Comparison of ENCODE assay signal across 25 cellular contexts in the genomic region with DNA sequence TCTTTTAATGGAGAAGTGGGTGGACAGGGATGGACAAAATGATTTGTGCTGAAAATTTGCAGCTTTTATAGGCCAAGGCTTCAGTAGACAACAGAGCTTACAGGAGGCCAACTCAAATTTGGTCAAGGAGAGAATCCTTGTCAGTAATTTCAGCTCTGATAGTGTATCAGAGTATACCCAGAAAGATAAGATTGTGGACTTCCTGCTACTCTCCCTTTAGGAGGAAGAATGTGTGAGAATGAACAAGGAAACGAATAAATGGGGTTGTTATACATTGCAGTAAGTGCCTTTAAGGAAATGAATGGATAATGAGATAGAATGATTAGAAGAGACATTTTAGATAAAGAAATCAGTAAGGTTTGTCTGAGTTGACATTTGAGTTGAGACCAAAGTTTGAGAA.
DNase-seq lines count a peak whose midpoint lies in the region; ATAC-seq and TF ChIP-seq lines count a peak whose summit lies in the region.
"Had no signal": no experiment of that assay in that cellular context is flagged by ENCODE, and none has a peak within 500 bp of the region (broad histone marks: within the 10 kb centered on the region; RNA-seq: fewer than 3 reads in every experiment).

No MANE protein-coding gene starts in this region.

- no CpG with 5 or more reads among the region's 1 CpG for WGBS in H9 (ENCODE audit: extremely low coverage, insufficient read length, low lambda C conversion rate)

- H3K4me1 ChIP-seq in CD4-positive, CD25-positive, alpha-beta regulatory T cell (ENCODE audit: control insufficient read depth, insufficient read depth, low read length, poor library complexity, severe bottlenecking), result no peaks in the 10 kb centered on the region
- H3K4me1 ChIP-seq in H9 (ENCODE audit: insufficient read depth, low read length) (no peaks in the 10 kb centered on the region), mucosa of descending colon (ENCODE audit: low read depth) (no peaks in the 10 kb centered on the region)

- no peak for DNase-seq in CD4-positive, CD25-positive, alpha-beta regulatory T cell
- no peak for DNase-seq in H9
- no peak for DNase-seq in central memory CD8-positive, alpha-beta T cell (ENCODE audit: low spot score in 2 of 2)
- DNase-seq in mucosa of descending colon, result no peak
- no peak for DNase-seq in T1000 (lab: John Stamatoyannopoulos, UW)
- no peak for DNase-seq in mesenteric fat pad (ENCODE audit: low spot score)
- DNase-seq: BE2C; CD4-positive, alpha-beta T cell; DMS153; HCEC 1CT; NCI-H1092; NCI-H1436; NCI-H187 treated with DMSO at 0.1 percent for 48 hours; NCI-H226; NCI-H510A treated with DMSO at 0.1 percent for 48 hours; NCI-H748 treated with DMSO at 0.1 percent for 48 hours; PC-9; RPMI8226; SHP77 had no signal

- no peak overlapping the region for H3K4me3 Mint-ChIP-seq in CD4-positive, CD25-positive, alpha-beta regulatory T cell
- no peak overlapping the region for H3K4me3 Mint-ChIP-seq in H9
- no peak overlapping the region for H3K4me3 Mint-ChIP-seq in central memory CD8-positive, alpha-beta T cell
- H3K4me3 Mint-ChIP-seq: CD4-positive, alpha-beta T cell; GM23338 had no signal

- no peaks in the 10 kb centered on the region for H3K27me3 ChIP-seq in CD4-positive, CD25-positive, alpha-beta regulatory T cell (ENCODE audit: control insufficient read depth, insufficient read depth, low read length)
- H3K27me3 ChIP-seq in H9 (ENCODE audit: insufficient read depth, low read length), result no peaks in the 10 kb centered on the region
- H3K27me3 ChIP-seq: BE2C had no signal

- no peak overlapping the region for H3K56ac ChIP-seq in H9 (ENCODE audit: insufficient read length, low read depth, low read length)

- H2BK15ac ChIP-seq in H9 (ENCODE audit: low read depth, low read length), result no peak overlapping the region

- no peak overlapping the region for H2BK5ac ChIP-seq in H9 (ENCODE audit: insufficient read length, low read length)

- no peak overlapping the region for H2BK12ac ChIP-seq in H9 (ENCODE audit: insufficient read length, low read depth, low read length)

- H3K79me2 ChIP-seq in H9 (ENCODE audit: insufficient read depth, low read length), result no peaks in the 10 kb centered on the region

- H3K4me1 Mint-ChIP-seq in CD4-positive, CD25-positive, alpha-beta regulatory T cell, result peaks cover 0 to 16% (median 2%) of the 10 kb centered on the region in 4 donors
- H3K4me1 Mint-ChIP-seq in H9, result peaks cover 3 to 4% of the 10 kb centered on the region in 2 experiments; a peak in 1 of 4 replicates
- H3K4me1 Mint-ChIP-seq in central memory CD8-positive, alpha-beta T cell, result peaks cover 22% of the 10 kb centered on the region
- H3K4me1 Mint-ChIP-seq: GM23338 had no signal

- H2BK20ac ChIP-seq in H9 (ENCODE audit: low read depth, low read length, poor library complexity, severe bottlenecking), result no peak overlapping the region

- intact Hi-C loops in mucosa of descending colon (cut with DNase I, micrococcal nuclease), result no loop called here

- no peak overlapping the region for H2AFZ ChIP-seq in H9 (ENCODE audit: low read length)
- H2AFZ ChIP-seq: GM23338, PC-9 had no signal

- H4K20me1 ChIP-seq in H9 (ENCODE audit: control insufficient read depth, insufficient read depth, insufficient read length), result no peaks in the 10 kb centered on the region

- peaks cover 39% of the 10 kb centered on the region for H3K36me3 ChIP-seq in CD4-positive, CD25-positive, alpha-beta regulatory T cell (ENCODE audit: control insufficient read depth, insufficient read depth, low read length)
- H3K36me3 ChIP-seq in mucosa of descending colon (ENCODE audit: low read depth), result no peaks in the 10 kb centered on the region
- H3K36me3 ChIP-seq: BE2C had no signal

- no peak overlapping the region for H2AK5ac ChIP-seq in H9 (ENCODE audit: insufficient read length, low read length)

- no peak overlapping the region for H2BK120ac ChIP-seq in H9 (ENCODE audit: low read depth, low read length, poor library complexity, severe bottlenecking)

- H3K27me3 Mint-ChIP-seq in CD4-positive, CD25-positive, alpha-beta regulatory T cell, result no peaks in the 10 kb centered on the region
- H3K27me3 Mint-ChIP-seq in H9 (ENCODE audit: low read depth), result no peaks in the 10 kb centered on the region
- H3K27me3 Mint-ChIP-seq in central memory CD8-positive, alpha-beta T cell, result no peaks in the 10 kb centered on the region
- H3K27me3 Mint-ChIP-seq: CD4-positive, alpha-beta T cell had no signal

- H3K14ac ChIP-seq in H9 (ENCODE audit: insufficient read depth, low read length), result no peak overlapping the region

- no peak overlapping the region for H3K9ac ChIP-seq in H9 (ENCODE audit: extremely low read depth, insufficient read length, low read length)

- H3T11ph ChIP-seq in H9 (ENCODE audit: low read length), result no peak overlapping the region

- no peak overlapping the region for H3K23ac ChIP-seq in H9 (ENCODE audit: insufficient read length, low read depth, low read length)

- TF ChIP-seq CTCF in H9 (conservative IDR thresholded peaks at IDR 0.05) (no peak), mucosa of descending colon (IDR thresholded peaks at IDR 0.05) (no peak)

- no peaks in the 10 kb centered on the region for H3K9me3 ChIP-seq in CD4-positive, CD25-positive, alpha-beta regulatory T cell (ENCODE audit: control insufficient read depth in 2 of 2, low read length in 2 of 2)
- H3K9me3 ChIP-seq in H9 (ENCODE audit: control insufficient read depth, low read depth, low read length), result no peaks in the 10 kb centered on the region
- H3K9me3 ChIP-seq in mucosa of descending colon, result no peaks in the 10 kb centered on the region
- H3K9me3 ChIP-seq: A549, BE2C had no signal

- H3K4ac ChIP-seq in H9 (ENCODE audit: low read depth, low read length), result no peak overlapping the region

- no peak for ATAC-seq in CD4-positive, CD25-positive, alpha-beta regulatory T cell (ENCODE audit: low read depth in 2 of 2)
- no peak for ATAC-seq in central memory CD8-positive, alpha-beta T cell (replicated peaks; ENCODE audit: extremely low read depth, poor library complexity, severe bottlenecking)
- peak; percentile 76 for ATAC-seq in mucosa of descending colon
- no peak for ATAC-seq in GM21576 (IDR thresholded peaks at IDR 0.05; ENCODE audit: unreplicated experiment)
- ATAC-seq: A549, GM23338, HepG2, K562 had no signal

- H3K18ac ChIP-seq in H9 (ENCODE audit: insufficient read length, low read depth, low read length), result no peak overlapping the region

- peaks cover 43% of the 10 kb centered on the region for H3K36me3 Mint-ChIP-seq in CD4-positive, CD25-positive, alpha-beta regulatory T cell
- H3K36me3 Mint-ChIP-seq in H9 (ENCODE audit: insufficient read depth in 1 of 3, low read depth in 3 of 3), result peaks cover 0 to 10% (median 0%) of the 10 kb centered on the region in 3 experiments; a peak in 2 of 7 replicates
- peaks cover 38% of the 10 kb centered on the region for H3K36me3 Mint-ChIP-seq in central memory CD8-positive, alpha-beta T cell (ENCODE audit: insufficient read depth)

- no peaks in the 10 kb centered on the region for H3K23me2 ChIP-seq in H9 (ENCODE audit: insufficient read length, low read depth, low read length, poor library complexity, severe bottlenecking)

- H3K4me2 ChIP-seq in H9 (ENCODE audit: insufficient read depth, insufficient read length, low read length), result no peak overlapping the region
- H3K4me2 ChIP-seq: A549, GM23338, PC-9 had no signal

- no peaks in the 10 kb centered on the region for H3K9me3 Mint-ChIP-seq in CD4-positive, CD25-positive, alpha-beta regulatory T cell
- H3K9me3 Mint-ChIP-seq in H9, result no peaks in the 10 kb centered on the region
- H3K9me3 Mint-ChIP-seq in central memory CD8-positive, alpha-beta T cell, result no peaks in the 10 kb centered on the region
- H3K9me3 Mint-ChIP-seq: CD4-positive, alpha-beta T cell; GM23338 had no signal

- no peak overlapping the region for H3K4me3 ChIP-seq in CD4-positive, CD25-positive, alpha-beta regulatory T cell (ENCODE audit: low read depth, low read length)
- no peak overlapping the region for H3K4me3 ChIP-seq in mucosa of descending colon
- H3K4me3 ChIP-seq: A549, GM23338, K562, PC-9 had no signal

- H3K79me1 ChIP-seq in H9 (ENCODE audit: insufficient read depth, low read depth, low read length, poor library complexity, severe bottlenecking), result no peaks in the 10 kb centered on the region

- peak overlapping the region in 2 of 3 donors; percentile 42 to 76 for H3K27ac Mint-ChIP-seq in CD4-positive, CD25-positive, alpha-beta regulatory T cell
- peak overlapping the region in 2 of 3 experiments; percentile 26 to 36; a peak in 5 of 7 replicates for H3K27ac Mint-ChIP-seq in H9
- peak overlapping the region; percentile 39 for H3K27ac Mint-ChIP-seq in central memory CD8-positive, alpha-beta T cell (ENCODE audit: low read depth)
- H3K27ac Mint-ChIP-seq: CD4-positive, alpha-beta T cell; GM23338 had no signal

- no peak overlapping the region for H3K27ac ChIP-seq in CD4-positive, CD25-positive, alpha-beta regulatory T cell (ENCODE audit: insufficient read depth, low read length, poor library complexity, severe bottlenecking)
- no peak overlapping the region for H3K27ac ChIP-seq in H9 (ENCODE audit: insufficient read length, low read depth, low read length)
- H3K27ac ChIP-seq: A549, HL-60, PC-9 had no signal

- H4K91ac ChIP-seq in H9 (ENCODE audit: insufficient read length, low read depth, low read length), result no peak overlapping the region

- H4K5ac ChIP-seq in H9 (ENCODE audit: insufficient read length, low read depth, low read length), result no peak overlapping the region

- H4K8ac ChIP-seq in H9 (replicated peaks; ENCODE audit: insufficient read length, low read depth, low read length), result no peak overlapping the region
